17 cellular contexts compared by ENCODE assay signal in genomic region chr2:162474006-162474405, GRCh38.
"Had no signal": no experiment of that assay in that cellular context is flagged by ENCODE, and none has a peak within 500 bp of the region (broad histone marks: within the 10 kb centered on the region; RNA-seq: fewer than 3 reads in every experiment).

No MANE protein-coding gene starts in this region.

- H3K9me3 ChIP-seq: esophagus muscularis mucosa, gastrocnemius medialis, right atrium auricular region, sigmoid colon, tibial artery, uterus had no signal

- H3K27me3 Mint-ChIP-seq: dendritic cell treated with granulocyte-macrophage colony-stimulating factor and Interleukin-4, amounts not matched to agents 40 ng/mL and 50 ng/mL, for 4 days; effector memory CD8-positive, alpha-beta T cell; naive thymus-derived CD4-positive, alpha-beta T cell had no signal

- H3K27ac ChIP-seq: epithelial cell of prostate, esophagus muscularis mucosa, gastrocnemius medialis, right atrium auricular region, sigmoid colon, tibial artery, upper lobe of left lung, uterus had no signal

- H3K4me1 Mint-ChIP-seq: naive thymus-derived CD4-positive, alpha-beta T cell; nephron progenitor cell had no signal

- H3K4me3 ChIP-seq: esophagus muscularis mucosa, gastrocnemius medialis, right atrium auricular region, sigmoid colon, tibial artery, upper lobe of left lung, uterus had no signal

- DNase-seq: effector memory CD8-positive, alpha-beta T cell; gastrocnemius medialis; islet precursor cell; naive thymus-derived CD4-positive, alpha-beta T cell; nephron progenitor cell; sigmoid colon; small intestine; stimulated activated CD4-positive, alpha-beta T cell treated with anti-CD3 and anti-CD28 coated beads, Interleukin-2, amount 100 ng/mL, for 48 hours; stimulated activated naive CD8-positive, alpha-beta T cell treated with anti-CD3 and anti-CD28 coated beads, Interleukin-15, Interleukin-2, amounts not matched to agents 100 U/mL and 50 U/mL, for 24 hours; tibial artery; upper lobe of left lung; uterus had no signal

- H3K4me1 ChIP-seq: right atrium auricular region, upper lobe of left lung, uterus had no signal

- H3K27ac Mint-ChIP-seq: dendritic cell treated with granulocyte-macrophage colony-stimulating factor and Interleukin-4, amounts not matched to agents 40 ng/mL and 50 ng/mL, for 4 days; effector memory CD8-positive, alpha-beta T cell; naive thymus-derived CD4-positive, alpha-beta T cell; nephron progenitor cell had no signal

- H3K36me3 ChIP-seq: esophagus muscularis mucosa, gastrocnemius medialis, right atrium auricular region, sigmoid colon, tibial artery, upper lobe of left lung, uterus had no signal

- ATAC-seq: effector memory CD8-positive, alpha-beta T cell; gastrocnemius medialis; left lobe of liver; naive thymus-derived CD4-positive, alpha-beta T cell; stimulated activated naive CD8-positive, alpha-beta T cell treated with anti-CD3 and anti-CD28 coated beads, Interleukin-15, Interleukin-2, amounts not matched to agents 100 U/mL and 50 U/mL, for 24 hours had no signal

- H3K27me3 ChIP-seq: esophagus muscularis mucosa, gastrocnemius medialis, right atrium auricular region, sigmoid colon, tibial artery, upper lobe of left lung, uterus had no signal

- H3K36me3 Mint-ChIP-seq: naive thymus-derived CD4-positive, alpha-beta T cell had no signal

- H3K4me3 Mint-ChIP-seq: dendritic cell treated with granulocyte-macrophage colony-stimulating factor and Interleukin-4, amounts not matched to agents 40 ng/mL and 50 ng/mL, for 4 days; effector memory CD8-positive, alpha-beta T cell; naive thymus-derived CD4-positive, alpha-beta T cell; nephron progenitor cell had no signal
